Comparison of ENCODE assay signal across 14 cellular contexts in genomic region chr19:47330466-47330869, GRCh38. TPM values are rescaled to one million over a fixed set of nuclear protein-coding genes. Genes with fewer than 3 reads are reported as not detected.
A peak's percentile ranks its signal among the peaks of the same experiment; 100 is the strongest.
DNase-seq lines count a peak whose midpoint lies in the region; ATAC-seq and TF ChIP-seq lines count a peak whose summit lies in the region.
"Had no signal": no experiment of that assay in that cellular context is flagged by ENCODE, and none has a peak within 500 bp of the region (broad histone marks: within the 10 kb centered on the region; RNA-seq: fewer than 3 reads in every experiment).

No MANE protein-coding gene starts in this region.

- TF ChIP-seq POLR2A in gastroesophageal sphincter (IDR thresholded peaks at IDR 0.05): no peak

- H2AFZ ChIP-seq in PC-3 (ENCODE audit: low read length): no peak overlapping the region

- intact Hi-C loops in CD14-positive monocyte (cut with micrococcal nuclease) (loop anchor here in 1 of 2 donors (5.0 kb wide), 1 partner anchor 33 kb away; no protein-coding TSS in a partner anchor), PC-3 (cut with micrococcal nuclease) (no loop called here)

- H3K27me3 ChIP-seq in gastroesophageal sphincter (peaks cover 43% of the 10 kb centered on the region), PC-3 (ENCODE audit: low read length) (no peaks in the 10 kb centered on the region)

- H3K4me1 Mint-ChIP-seq in CD14-positive monocyte: peaks cover 61% of the 10 kb centered on the region
- H3K4me1 Mint-ChIP-seq in T-helper 17 cell: peaks cover 2% of the 10 kb centered on the region
- peaks cover 14% of the 10 kb centered on the region for H3K4me1 Mint-ChIP-seq in osteocyte (ENCODE audit: unreplicated experiment)
- H3K4me1 Mint-ChIP-seq: activated B cell treated with CpG ODN at 0.5 μM for 24 hours; activated naive CD4-positive, alpha-beta T cell treated with anti-CD3 and anti-CD28 coated beads, Interleukin-2, amount 50 U/mL, for 24 hours had no signal

- CTCF ChIA-PET in PC-3 (lab: Charles Lee): no interaction called here

- no peak overlapping the region for H3K9ac ChIP-seq in PC-3 (ENCODE audit: low read length)

- no TSS peak for BruUV-seq in PC-3 (replicated peaks; lab: Mats Ljungman, UMichigan)

- H3K4me3 Mint-ChIP-seq in CD14-positive monocyte (peak overlapping the region; percentile 63 to 76), T-helper 17 cell (no peak overlapping the region), osteocyte (ENCODE audit: unreplicated experiment) (no peak overlapping the region)
- H3K4me3 Mint-ChIP-seq: activated B cell treated with CpG ODN at 0.5 μM for 24 hours; activated naive CD4-positive, alpha-beta T cell treated with anti-CD3 and anti-CD28 coated beads, Interleukin-2, amount 50 U/mL, for 24 hours had no signal

- no peak overlapping the region for H3K4me2 ChIP-seq in PC-3 (ENCODE audit: low read length)

- H3K36me3 ChIP-seq in gastroesophageal sphincter: no peaks in the 10 kb centered on the region
- H3K36me3 ChIP-seq in PC-3 (ENCODE audit: low read depth, low read length): no peaks in the 10 kb centered on the region

- peak overlapping the region; percentile 94 to 99 (median 96) for H3K27ac Mint-ChIP-seq in CD14-positive monocyte
- peak overlapping the region; percentile 82 for H3K27ac Mint-ChIP-seq in T-helper 17 cell
- peak overlapping the region; percentile 87 for H3K27ac Mint-ChIP-seq in osteocyte (ENCODE audit: unreplicated experiment)
- H3K27ac Mint-ChIP-seq: activated B cell treated with CpG ODN at 0.5 μM for 24 hours; activated naive CD4-positive, alpha-beta T cell treated with anti-CD3 and anti-CD28 coated beads, Interleukin-2, amount 50 U/mL, for 24 hours had no signal

- H3K4me1 ChIP-seq in gastroesophageal sphincter (no peaks in the 10 kb centered on the region), PC-3 (ENCODE audit: insufficient read depth, low read length) (no peaks in the 10 kb centered on the region)

- H3K27me3 Mint-ChIP-seq in CD14-positive monocyte (ENCODE audit: low read depth in 3 of 3) (peaks cover 2 to 8% (median 3%) of the 10 kb centered on the region in 3 donors), T-helper 17 cell (peaks cover 13% of the 10 kb centered on the region), osteocyte (ENCODE audit: unreplicated experiment) (peaks cover 4% of the 10 kb centered on the region)

- H3K9me3 ChIP-seq in T-helper 17 cell (ENCODE audit: control insufficient read depth, low read length, poor library complexity, severe bottlenecking) (no peaks in the 10 kb centered on the region), gastroesophageal sphincter (no peaks in the 10 kb centered on the region), PC-3 (ENCODE audit: low read length) (no peaks in the 10 kb centered on the region)

- POLR2A ChIA-PET in PC-3 (lab: Charles Lee; ENCODE audit: unreplicated experiment): no interaction called here

- H3K4me3 ChIP-seq in gastroesophageal sphincter: no peak overlapping the region
- no peak overlapping the region for H3K4me3 ChIP-seq in PC-3 (ENCODE audit: low read length)

- no peaks in the 10 kb centered on the region for H4K20me1 ChIP-seq in PC-3 (ENCODE audit: low read length)

- H3K27ac ChIP-seq in gastroesophageal sphincter (peak overlapping the region in 2 of 4 donors; percentile 45 to 64), PC-3 (ENCODE audit: low read length) (no peak overlapping the region)

- TF ChIP-seq EP300 in gastroesophageal sphincter (IDR thresholded peaks at IDR 0.05): no peak

- no peaks in the 10 kb centered on the region for H3F3A ChIP-seq in PC-3 (ENCODE audit: low read length, unreplicated experiment)

- H3K9me3 Mint-ChIP-seq in CD14-positive monocyte (no peaks in the 10 kb centered on the region), osteocyte (ENCODE audit: unreplicated experiment) (no peaks in the 10 kb centered on the region)
- H3K9me3 Mint-ChIP-seq: activated B cell treated with CpG ODN at 0.5 μM for 24 hours; activated naive CD4-positive, alpha-beta T cell treated with anti-CD3 and anti-CD28 coated beads, Interleukin-2, amount 50 U/mL, for 24 hours had no signal

- no peak for ATAC-seq in T-helper 17 cell
- ATAC-seq in gastroesophageal sphincter: peak; percentile 66
- no peak for ATAC-seq in PC-3

- 46 to 51% methylated on average over 6 to 7 of the region's 9 CpGs for WGBS in gastroesophageal sphincter (ENCODE audit: low coverage in 1 of 2), 2 donors

- H3K79me2 ChIP-seq in PC-3 (ENCODE audit: low read length): no peaks in the 10 kb centered on the region

- no peaks in the 10 kb centered on the region for H3K9me2 ChIP-seq in PC-3 (replicated peaks; ENCODE audit: low read length)

- DNase-seq in CD14-positive monocyte (ENCODE audit: low spot score): no peak
- no peak for DNase-seq in T-helper 17 cell
- DNase-seq in osteocyte (ENCODE audit: extremely low spot score, unreplicated experiment): no peak
- no peak for DNase-seq in activated CD4-positive, alpha-beta T cell treated with anti-CD3 and anti-CD28 coated beads, Interleukin-2, amount 50 U/mL, for 48 hours
- no peak for DNase-seq in NCI-H2171 (lab: John Stamatoyannopoulos, UW)
- DNase-seq in PC-3: no peak
- no peak for DNase-seq in COR-L47 (lab: John Stamatoyannopoulos, UW)
- DNase-seq: activated B cell treated with CpG ODN at 0.5 μM for 24 hours had no signal

- no peak for TF ChIP-seq CTCF in CD14-positive monocyte (IDR thresholded peaks at IDR 0.05)
- no peak for TF ChIP-seq CTCF in gastroesophageal sphincter (IDR thresholded peaks at IDR 0.05)
- no peak for TF ChIP-seq CTCF in osteocyte (IDR thresholded peaks at IDR 0.05)
- no peak for TF ChIP-seq CTCF in PC-3 (conservative IDR thresholded peaks at IDR 0.05; ENCODE audit: low read depth, low read length)

- peaks cover 4 to 11% of the 10 kb centered on the region in 2 donors for H3K36me3 Mint-ChIP-seq in CD14-positive monocyte
- no peaks in the 10 kb centered on the region for H3K36me3 Mint-ChIP-seq in T-helper 17 cell (ENCODE audit: low read depth)
- H3K36me3 Mint-ChIP-seq in osteocyte (ENCODE audit: unreplicated experiment): no peaks in the 10 kb centered on the region
- H3K36me3 Mint-ChIP-seq: activated naive CD4-positive, alpha-beta T cell treated with anti-CD3 and anti-CD28 coated beads, Interleukin-2, amount 50 U/mL, for 24 hours had no signal

RNA-seq across cellular contexts. Expression of gene C5AR2, which starts 1.5 kb away (rescaled TPM):
- polyA plus RNA-seq in CD14-positive monocyte: 1 to 10 TPM; 2.4 to 4.3 TPM
- total RNA-seq in T-helper 17 cell (1 to 10 TPM in 1 of 2 donors, under 1 TPM in 1; 0.70 to 1.4 TPM), gastroesophageal sphincter (1 to 10 TPM in 2 of 4 donors, under 1 TPM in 2; 0.15 to 2.3 (median 1.2) TPM), osteocyte (0.08 TPM in 1 of 2 replicates, not detected in the other), PC-3 (2014; rRNA removed) (not detected in 2 replicates)
- total RNA-seq: epithelial cell of proximal tubule had no signal
- polyA plus RNA-seq: BJ had no signal

RNA-seq across cellular contexts. Expression of gene DHX34, which starts 18.6 kb away (rescaled TPM):
- 1 to 10 TPM; 3.4 to 3.8 TPM for polyA plus RNA-seq in CD14-positive monocyte
- 10 to 100 TPM in 1 of 2 donors, 1 to 10 TPM in 1; 9.1 to 11.2 TPM for total RNA-seq in T-helper 17 cell
- total RNA-seq in gastroesophageal sphincter: 10 to 100 TPM in 2 of 4 donors, 1 to 10 TPM in 2; 8.7 to 16.0 (median 12.3) TPM
- 17.5 and 19.2 TPM in 2 replicates for total RNA-seq in osteocyte
- 28.3 and 37.5 TPM in 2 replicates for total RNA-seq in PC-3 (2014; rRNA removed)

RNA-seq across cellular contexts. Expression of gene C5AR1, which starts 20.8 kb away (rescaled TPM):
- 100 to 1,000 TPM; 143 to 320 TPM for polyA plus RNA-seq in CD14-positive monocyte
- total RNA-seq in T-helper 17 cell: 10 to 100 TPM in 1 of 2 donors, 1 to 10 TPM in 1; 2.2 to 11.3 TPM
- 10 to 100 TPM in 1 of 4 donors, 1 to 10 TPM in 3; 1.4 to 19.7 (median 7.0) TPM for total RNA-seq in gastroesophageal sphincter
- total RNA-seq in osteocyte: 0.48 and 0.65 TPM in 2 replicates
- total RNA-seq in PC-3 (2014; rRNA removed): not detected in 2 replicates
- total RNA-seq: epithelial cell of proximal tubule, lung microvascular endothelial cell, M059J had no signal

RNA-seq across cellular contexts. Expression of gene INAFM1, which starts 55.8 kb away (rescaled TPM):
- 1 to 10 TPM; 6.5 to 7.3 TPM for polyA plus RNA-seq in CD14-positive monocyte
- total RNA-seq in T-helper 17 cell: 1 to 10 TPM; 9.2 to 9.9 TPM
- 10 to 100 TPM in 2 of 4 donors, 1 to 10 TPM in 2; 5.0 to 14.7 (median 11.7) TPM for total RNA-seq in gastroesophageal sphincter
- total RNA-seq in osteocyte: 16.7 and 17.4 TPM in 2 replicates
- 2.5 and 5.1 TPM in 2 replicates for total RNA-seq in PC-3 (2014; rRNA removed)

Comparison
In these comparisons a context has a peak if more than half of its experiments do, and no peak if none do; other contexts are left out.
1. H3K4me3 Mint-ChIP-seq: peak in CD14-positive monocyte (2 of 2); none in T-helper 17 cell (single experiment) and osteocyte (single experiment).
2. Peak in every context shown above with its lines, with median percentiles within 50 percentile points of each other: H3K27ac Mint-ChIP-seq.